Comparison of ENCODE assay signal across 18 cellular contexts in genomic region chr22:41899992-41900651, GRCh38. TPM values are rescaled to one million over a fixed set of nuclear protein-coding genes. Genes with fewer than 3 reads are reported as not detected.
"Had no signal": no experiment of that assay in that cellular context is flagged by ENCODE, and none has a peak within 500 bp of the region (broad histone marks: within the 10 kb centered on the region; RNA-seq: fewer than 3 reads in every experiment).

No MANE protein-coding gene starts in this region.

- H3K79me2 ChIP-seq: parathyroid adenoma had no signal

- H3K27ac Mint-ChIP-seq: activated CD4-positive, alpha-beta T cell treated with anti-CD3 and anti-CD28 coated beads, Interleukin-2, amount 10 ng/mL, durations not matched to agents 7 days and 5 days; activated T-helper 17 cell treated with anti-CD3 and anti-CD28 coated beads, Interleukin-2, amount 50 U/mL, for 72 hours; endodermal cell; naive thymus-derived CD4-positive, alpha-beta T cell; T-helper 2 cell treated with Interferon-gamma antibody and Interleukin-4, amounts not matched to agents 5 μg/mL and 100 μg/mL, for 36 hours had no signal

- H3K4me3 Mint-ChIP-seq: activated CD4-positive, alpha-beta T cell treated with anti-CD3 and anti-CD28 coated beads, Interleukin-2, amount 10 ng/mL, durations not matched to agents 7 days and 5 days; activated T-helper 17 cell treated with anti-CD3 and anti-CD28 coated beads, Interleukin-2, amount 50 U/mL, for 72 hours; endodermal cell; naive thymus-derived CD4-positive, alpha-beta T cell; T-helper 2 cell treated with Interferon-gamma antibody and Interleukin-4, amounts not matched to agents 5 μg/mL and 100 μg/mL, for 36 hours had no signal

- H3K4me3 ChIP-seq: ascending aorta, breast epithelium, tibial nerve, uterus had no signal

- H3K9me3 Mint-ChIP-seq: activated CD4-positive, alpha-beta T cell treated with anti-CD3 and anti-CD28 coated beads, Interleukin-2, amount 10 ng/mL, durations not matched to agents 7 days and 5 days; activated T-helper 17 cell treated with anti-CD3 and anti-CD28 coated beads, Interleukin-2, amount 50 U/mL, for 72 hours; endodermal cell; naive thymus-derived CD4-positive, alpha-beta T cell; T-helper 2 cell treated with Interferon-gamma antibody and Interleukin-4, amounts not matched to agents 5 μg/mL and 100 μg/mL, for 36 hours had no signal

- H3K4me1 Mint-ChIP-seq: activated T-helper 17 cell treated with anti-CD3 and anti-CD28 coated beads, Interleukin-2, amount 50 U/mL, for 72 hours; endodermal cell; naive thymus-derived CD4-positive, alpha-beta T cell had no signal

- H3K27ac ChIP-seq: ascending aorta, breast epithelium, neutrophil, parathyroid adenoma, tibial nerve, uterus had no signal

- H3K4me1 ChIP-seq: ascending aorta, breast epithelium, parathyroid adenoma, uterus had no signal

- ATAC-seq: activated T-helper 17 cell treated with anti-CD3 and anti-CD28 coated beads, Interleukin-2, amount 50 U/mL, for 72 hours; naive thymus-derived CD4-positive, alpha-beta T cell had no signal

- DNase-seq: activated CD4-positive, alpha-beta T cell treated with anti-CD3 and anti-CD28 coated beads, Interleukin-2, amount 10 ng/mL, durations not matched to agents 7 days and 5 days; activated naive CD4-positive, alpha-beta T cell treated with Interleukin-2 at 50 U/mL for 16 hours; endodermal cell; erythroblast; naive thymus-derived CD4-positive, alpha-beta T cell; uterus had no signal

- H3K36me3 ChIP-seq: breast epithelium, uterus had no signal

- H3K9me3 ChIP-seq: ascending aorta, breast epithelium, neutrophil, tibial nerve, uterus had no signal

- H3K27me3 ChIP-seq: ascending aorta, breast epithelium, neutrophil, tibial nerve, uterus had no signal

- H2AFZ ChIP-seq: parathyroid adenoma had no signal

- H3K9ac ChIP-seq: parathyroid adenoma had no signal

- H3K27me3 Mint-ChIP-seq: activated CD4-positive, alpha-beta T cell treated with anti-CD3 and anti-CD28 coated beads, Interleukin-2, amount 10 ng/mL, durations not matched to agents 7 days and 5 days; activated T-helper 17 cell treated with anti-CD3 and anti-CD28 coated beads, Interleukin-2, amount 50 U/mL, for 72 hours; naive thymus-derived CD4-positive, alpha-beta T cell had no signal

RNA-seq across cellular contexts. Expression of gene SHISA8, which starts 14.8 kb away (rescaled TPM):
- total RNA-seq: activated CD4-positive, alpha-beta T cell treated with anti-CD3 and anti-CD28 coated beads, Interleukin-2, amount 10 ng/mL, durations not matched to agents 7 days and 5 days; ascending aorta; breast epithelium; dermis microvascular lymphatic vessel endothelial cell; glomerular endothelial cell; kidney epithelial cell; lung microvascular endothelial cell; renal cortical epithelial cell had no signal
- polyA plus RNA-seq: naive thymus-derived CD4-positive, alpha-beta T cell had no signal

RNA-seq across cellular contexts. Expression of gene TNFRSF13C, which starts 26.5 kb away (rescaled TPM):
- total RNA-seq: ascending aorta, glomerular endothelial cell, lung microvascular endothelial cell had no signal

RNA-seq across cellular contexts. Expression of gene CENPM, which starts 46.8 kb away (rescaled TPM):
- total RNA-seq: ascending aorta had no signal
